18 cellular contexts compared by ENCODE assay signal in genomic region chr18:11887305-11888262, GRCh38. TPM values are rescaled to one million over a fixed set of nuclear protein-coding genes. Genes with fewer than 3 reads are reported as not detected.
A peak's percentile ranks its signal among the peaks of the same experiment; 100 is the strongest.
DNase-seq lines count a peak whose midpoint lies in the region; ATAC-seq and TF ChIP-seq lines count a peak whose summit lies in the region.
"Had no signal": no experiment of that assay in that cellular context is flagged by ENCODE, and none has a peak within 500 bp of the region (broad histone marks: within the 10 kb centered on the region; RNA-seq: fewer than 3 reads in every experiment).

No MANE protein-coding gene starts in this region.

- ATAC-seq in body of pancreas (peak; percentile 40), mucosa of descending colon (peak; percentile 91), left lobe of liver (no peak)
- ATAC-seq: left cardiac atrium; naive thymus-derived CD8-positive, alpha-beta T cell had no signal

- intact Hi-C loops in Caco-2 (cut with micrococcal nuclease; ENCODE audit: unreplicated experiment) (loop anchor here (1.0 to 5.0 kb wide), 5 partner anchors 21 to 93 kb away; partner anchors contain the start of genes CHMP1B, IMPA2 and MPPE1), body of pancreas (cut with DNase I) (no loop called here), mucosa of descending colon (cut with DNase I, micrococcal nuclease) (no loop called here)
- intact Hi-C loops in activated CD4-positive, alpha-beta memory T cell treated with anti-CD3 and anti-CD28 coated beads for 36 hours (cut with micrococcal nuclease) = no loop called here

- no peak for TF ChIP-seq POLR2A in body of pancreas (IDR thresholded peaks at IDR 0.05)

- CTCF ChIA-PET in Caco-2 (lab: Charles Lee) (interaction anchor here (0.5 to 1.3 kb wide), 6 partner anchors 37 to 160 kb away, joined by 3 to 6 read pairs (median 4); no protein-coding TSS in a partner anchor), RWPE1 (lab: Yijun Ruan, JAX) (interaction anchor here (0.5 kb wide), 1 partner anchor 60 kb away, joined by 3 read pairs; no protein-coding TSS in a partner anchor)
- CTCF ChIA-PET in activated CD4-positive, alpha-beta memory T cell treated with anti-CD3 and anti-CD28 coated beads for 36 hours (lab: Charles Lee) = interaction anchor here (1.0 to 1.5 kb wide), 2 partner anchors 9 to 50 kb away, joined by 3 to 4 read pairs; no protein-coding TSS in a partner anchor

- no peaks in the 10 kb centered on the region for H3K36me3 ChIP-seq in Caco-2 (ENCODE audit: control insufficient read depth, insufficient read depth, low read length)
- H3K36me3 ChIP-seq in body of pancreas (replicated peaks in 1 of 2; ENCODE audit: insufficient read depth in 1 of 2, low read depth in 2 of 2) = peaks cover 0 to 23% of the 10 kb centered on the region in 2 donors
- no peaks in the 10 kb centered on the region for H3K36me3 ChIP-seq in mucosa of descending colon (ENCODE audit: low read depth)

- H3K27me3 Mint-ChIP-seq in Caco-2 (ENCODE audit: insufficient read depth, unreplicated experiment) = no peaks in the 10 kb centered on the region
- H3K27me3 Mint-ChIP-seq in activated CD4-positive, alpha-beta memory T cell treated with anti-CD3 and anti-CD28 coated beads for 36 hours = no peaks in the 10 kb centered on the region
- H3K27me3 Mint-ChIP-seq: naive thymus-derived CD8-positive, alpha-beta T cell had no signal

- H3K9me3 ChIP-seq in Caco-2 (no peaks in the 10 kb centered on the region), body of pancreas (no peaks in the 10 kb centered on the region), mucosa of descending colon (no peaks in the 10 kb centered on the region)
- H3K9me3 ChIP-seq: prostate gland had no signal

- H3K27me3 ChIP-seq in Caco-2 (replicated peaks; ENCODE audit: control insufficient read depth, insufficient read depth, low read length) = no peaks in the 10 kb centered on the region
- H3K27me3 ChIP-seq in body of pancreas = no peaks in the 10 kb centered on the region

- BruUV-seq in Caco-2 (replicated peaks; lab: Mats Ljungman, UMichigan) = no TSS peak

- WGBS in body of pancreas, 2 donors = 60 to 62% methylated on average over 10 of the region's 10 CpGs

- no peak for TF ChIP-seq CTCF in Caco-2 (IDR thresholded peaks at IDR 0.05; ENCODE audit: insufficient read depth in 1 of 2, low read depth in 1 of 2, low read length in 1 of 2, severe bottlenecking in 1 of 2, unreplicated experiment in 1 of 2)
- no peak for TF ChIP-seq CTCF in body of pancreas (IDR thresholded peaks at IDR 0.05)
- TF ChIP-seq CTCF in mucosa of descending colon (IDR thresholded peaks at IDR 0.05) = no peak
- no peak for TF ChIP-seq CTCF in RWPE1 (conservative IDR thresholded peaks at IDR 0.05; ENCODE audit: low read depth)

- H3K4me3 ChIP-seq in Caco-2 (ENCODE audit: low read depth, low read length) (no peak overlapping the region), body of pancreas (no peak overlapping the region), mucosa of descending colon (no peak overlapping the region)
- H3K4me3 ChIP-seq: prostate gland had no signal

- H3K9me3 Mint-ChIP-seq in Caco-2 (ENCODE audit: unreplicated experiment) = no peaks in the 10 kb centered on the region
- H3K9me3 Mint-ChIP-seq in activated CD4-positive, alpha-beta memory T cell treated with anti-CD3 and anti-CD28 coated beads for 36 hours = no peaks in the 10 kb centered on the region
- H3K9me3 Mint-ChIP-seq: HFFc6; naive thymus-derived CD8-positive, alpha-beta T cell had no signal

- H3K4me1 ChIP-seq in Caco-2 (peaks cover 54% of the 10 kb centered on the region), body of pancreas (no peaks in the 10 kb centered on the region), mucosa of descending colon (ENCODE audit: low read depth) (peaks cover 18% of the 10 kb centered on the region)
- H3K4me1 ChIP-seq: prostate gland had no signal

- peaks cover 34% of the 10 kb centered on the region for H3K4me1 Mint-ChIP-seq in Caco-2 (ENCODE audit: low read depth, unreplicated experiment)
- H3K4me1 Mint-ChIP-seq in activated CD4-positive, alpha-beta memory T cell treated with anti-CD3 and anti-CD28 coated beads for 36 hours (ENCODE audit: low read depth) = peaks cover 9% of the 10 kb centered on the region

- peaks cover 49% of the 10 kb centered on the region for H3K36me3 Mint-ChIP-seq in Caco-2 (ENCODE audit: insufficient read depth, unreplicated experiment)
- peaks cover 35% of the 10 kb centered on the region for H3K36me3 Mint-ChIP-seq in activated CD4-positive, alpha-beta memory T cell treated with anti-CD3 and anti-CD28 coated beads for 36 hours

- peak overlapping the region; percentile 12 for H3K4me3 Mint-ChIP-seq in Caco-2 (ENCODE audit: unreplicated experiment)
- no peak overlapping the region for H3K4me3 Mint-ChIP-seq in activated CD4-positive, alpha-beta memory T cell treated with anti-CD3 and anti-CD28 coated beads for 36 hours
- H3K4me3 Mint-ChIP-seq: HFFc6; naive thymus-derived CD8-positive, alpha-beta T cell had no signal

- H3K27ac ChIP-seq in body of pancreas (no peak overlapping the region), RWPE1 (no peak overlapping the region)
- H3K27ac ChIP-seq: HL-60, prostate gland, VCaP had no signal

- POLR2A ChIA-PET in Caco-2 (lab: Charles Lee) = interaction anchor here (0.6 to 1.6 kb wide), 4 partner anchors 37 to 93 kb away, joined by 3 to 17 read pairs (median 5); no protein-coding TSS in a partner anchor
- POLR2A ChIA-PET in RWPE1 (lab: Yijun Ruan, JAX; ENCODE audit: low non-redundant PET) = interaction anchor here (0.6 kb wide), 1 partner anchor 11 kb away, joined by 3 read pairs; no protein-coding TSS in a partner anchor
- POLR2A ChIA-PET in activated CD4-positive, alpha-beta memory T cell treated with anti-CD3 and anti-CD28 coated beads for 36 hours (lab: Charles Lee) = no interaction called here

- H3K27ac Mint-ChIP-seq in Caco-2 (ENCODE audit: unreplicated experiment) = peak overlapping the region; percentile 78
- no peak overlapping the region for H3K27ac Mint-ChIP-seq in activated CD4-positive, alpha-beta memory T cell treated with anti-CD3 and anti-CD28 coated beads for 36 hours
- H3K27ac Mint-ChIP-seq: HFFc6 had no signal

- DNase-seq in Caco-2 (peak; percentile 82 to 89), LoVo (ENCODE audit: low spot score) (peak; percentile 77), body of pancreas (no peak), mucosa of descending colon (peak in 2 of 3 donors; percentile 37 to 38), RWPE1 (ENCODE audit: low spot score) (no peak), left lobe of liver (ENCODE audit: low spot score) (no peak)
- no peak for DNase-seq in activated CD4-positive, alpha-beta memory T cell treated with anti-CD3 and anti-CD28 coated beads for 36 hours
- no peak for DNase-seq in stimulated activated naive CD4-positive, alpha-beta T cell treated with Interleukin-2 at 50 U/mL for 16 hours (lab: John Stamatoyannopoulos, UW)
- DNase-seq: activated naive CD4-positive, alpha-beta T cell; HFFc6; hippocampal formation; Kasumi-1; left cardiac atrium; naive thymus-derived CD8-positive, alpha-beta T cell; NCI-H1436 treated with DMSO at 0.1 percent for 48 hours had no signal

RNA-seq across cellular contexts. Expression of gene MPPE1, which starts 20.5 kb away (rescaled TPM):
- 47.4 and 52.6 TPM in 2 replicates for total RNA-seq in Caco-2 (2022)
- 10 to 100 TPM; 29.0 to 43.1 TPM for total RNA-seq in body of pancreas
- total RNA-seq in mucosa of descending colon = 100 to 1,000 TPM in 1 of 3 donors, 10 to 100 TPM in 2; 56.7 to 103 (median 68.8) TPM
- total RNA-seq in activated CD4-positive, alpha-beta memory T cell treated with anti-CD3 and anti-CD28 coated beads for 36 hours = 10 to 100 TPM; 34.0 to 35.4 TPM
- total RNA-seq in left lobe of liver = 27.2 TPM

RNA-seq across cellular contexts. Expression of gene CHMP1B, which starts 36.4 kb away (rescaled TPM):
- 45.2 and 56.5 TPM in 2 replicates for total RNA-seq in Caco-2 (2022)
- 10 to 100 TPM; 23.1 to 27.4 TPM for total RNA-seq in body of pancreas
- 10 to 100 TPM; 60.9 to 88.3 (median 66.7) TPM for total RNA-seq in mucosa of descending colon
- 10 to 100 TPM; 21.2 to 22.0 TPM for total RNA-seq in activated CD4-positive, alpha-beta memory T cell treated with anti-CD3 and anti-CD28 coated beads for 36 hours
- 12.9 TPM for total RNA-seq in left lobe of liver

Comparison
In these comparisons a context has a peak if more than half of its experiments do, and no peak if none do; other contexts are left out.
1. DNase-seq: peak in Caco-2 (2 of 2), LoVo (single experiment) and mucosa of descending colon (2 of 3); none in body of pancreas (0 of 4), RWPE1 (single experiment), activated CD4-positive, alpha-beta memory T cell treated with anti-CD3 and anti-CD28 coated beads for 36 hours (single experiment), stimulated activated naive CD4-positive, alpha-beta T cell treated with Interleukin-2 at 50 U/mL for 16 hours (single experiment) and left lobe of liver (single experiment).